ENCODE assay signal across 13 cellular contexts in the genomic region with DNA sequence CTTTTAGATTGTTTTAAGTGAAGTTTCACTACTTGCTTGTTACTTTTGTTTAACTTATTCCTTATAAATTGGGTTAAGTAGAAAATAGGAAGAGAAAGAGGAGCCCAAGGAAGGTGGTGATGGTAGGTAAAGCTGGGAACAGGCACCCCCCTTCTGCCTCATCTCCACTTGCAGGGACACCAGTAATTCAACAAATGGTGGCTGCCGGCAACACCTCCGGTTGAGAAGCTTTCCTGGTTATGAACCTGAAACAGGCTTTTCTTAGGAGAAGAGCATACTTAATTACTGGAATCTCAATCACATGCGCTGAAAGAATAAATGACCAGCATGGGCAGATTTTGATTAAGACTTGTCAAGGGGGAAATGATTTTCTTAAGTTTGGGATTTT.
DNase-seq lines count a peak whose midpoint lies in the region; ATAC-seq and TF ChIP-seq lines count a peak whose summit lies in the region.
"Had no signal": no experiment of that assay in that cellular context is flagged by ENCODE, and none has a peak within 500 bp of the region (broad histone marks: within the 10 kb centered on the region; RNA-seq: fewer than 3 reads in every experiment).

No MANE protein-coding gene starts in this region.

- H3K9me3 ChIP-seq in DOHH2 (ENCODE audit: control insufficient read depth, insufficient read depth, low read length) (no peaks in the 10 kb centered on the region), OCI-LY7 (ENCODE audit: low read length) (no peaks in the 10 kb centered on the region), mammary epithelial cell (replicated peaks; ENCODE audit: insufficient read depth, low read length) (no peaks in the 10 kb centered on the region), neuronal stem cell (replicated peaks in 1 of 2; ENCODE audit: control insufficient read depth in 2 of 2, insufficient read depth in 1 of 2, low read depth in 1 of 2, low read length in 2 of 2) (peaks cover 0 to 1% of the 10 kb centered on the region in 2 donors), WERI-Rb-1 (ENCODE audit: severe bottlenecking) (no peaks in the 10 kb centered on the region)

- in situ Hi-C loops in mammary epithelial cell (cut with MboI; ENCODE audit: low sequenced_read_pairs in 2 of 2), result loop anchor here in 1 of 2 donors (25.0 kb wide), 1 partner anchor 160 kb away; no protein-coding TSS in a partner anchor

- no peak overlapping the region for H2BK120ac ChIP-seq in neuronal stem cell (ENCODE audit: low read depth, low read length)

- dilution Hi-C loops in mammary epithelial cell (cut with HindIII; ENCODE audit: low sequenced_read_pairs), result loop anchor here (5.0 to 25.0 kb wide), 4 partner anchors 40 to 165 kb away; a partner anchor contains a TSS

- no peak for DNase-seq in OCI-LY7 (ENCODE audit: low spot score)
- DNase-seq in mammary epithelial cell, result no peak
- no peak for DNase-seq in neuronal stem cell (ENCODE audit: low spot score)
- no peak for DNase-seq in WERI-Rb-1
- no peak for DNase-seq in stimulated activated CD4-positive, alpha-beta T cell treated with anti-CD3 and anti-CD28 coated beads, Interleukin-4, amount 100 ng/mL, for 24 hours
- DNase-seq: central memory CD4-positive, alpha-beta T cell; EL; foreskin fibroblast; GOT3 had no signal

- no peak overlapping the region for H3K14ac ChIP-seq in neuronal stem cell (ENCODE audit: low read length)

- no peak for TF ChIP-seq CTCF in DOHH2 (IDR thresholded peaks at IDR 0.05; ENCODE audit: low read depth, low read length, poor library complexity, severe bottlenecking)
- no peak for TF ChIP-seq CTCF in OCI-LY7 (conservative IDR thresholded peaks at IDR 0.05; ENCODE audit: low read length)
- TF ChIP-seq CTCF in mammary epithelial cell (conservative IDR thresholded peaks at IDR 0.05 in 1 of 2, IDR thresholded peaks at IDR 0.05 in 1 of 2; ENCODE audit: extremely low read depth in 1 of 2, insufficient read depth in 1 of 2, low read depth in 1 of 2, low read length in 2 of 2), result no peak
- no peak for TF ChIP-seq CTCF in WERI-Rb-1 (IDR thresholded peaks at IDR 0.05; ENCODE audit: low read depth, low read length)

- peaks cover 26% of the 10 kb centered on the region for H3F3A ChIP-seq in DOHH2 (ENCODE audit: control insufficient read depth, insufficient read depth)

- no peak overlapping the region for H4K8ac ChIP-seq in neuronal stem cell (ENCODE audit: low read depth, low read length)

- H2AFZ ChIP-seq in OCI-LY7 (ENCODE audit: low read length), result peak overlapping the region; percentile 76; the same call in 1 of the 2 replicates
- H2AFZ ChIP-seq in mammary epithelial cell (ENCODE audit: low read depth, low read length), result no peak overlapping the region
- H2AFZ ChIP-seq in neuronal stem cell (ENCODE audit: low read length), result peak overlapping the region; percentile 70

- 100% methylated on average over 3 of the region's 3 CpGs for WGBS in mammary epithelial cell (ENCODE audit: low coverage, missing lambda C conversion rate)
- WGBS in neuronal stem cell (ENCODE audit: extremely low coverage in 2 of 2, insufficient read length in 2 of 2, insufficient replicate concordance in 1 of 2), 2 donors, result no CpG with 5 or more reads among the region's 3 CpGs

- H3K27me3 ChIP-seq in DOHH2 (ENCODE audit: control insufficient read depth, low read length) (no peaks in the 10 kb centered on the region), mammary epithelial cell (ENCODE audit: insufficient read depth, low read length) (no peaks in the 10 kb centered on the region), neuronal stem cell (ENCODE audit: control insufficient read depth in 3 of 3, insufficient read depth in 3 of 3, low read depth in 1 of 3, low read length in 3 of 3) (no peaks in the 10 kb centered on the region), WERI-Rb-1 (ENCODE audit: insufficient read depth, low read depth, severe bottlenecking) (no peaks in the 10 kb centered on the region)

- H2BK12ac ChIP-seq in neuronal stem cell (ENCODE audit: low read length), result no peak overlapping the region

- H3K9me2 ChIP-seq in DOHH2 (replicated peaks; ENCODE audit: control insufficient read depth, low read length) (no peaks in the 10 kb centered on the region), OCI-LY7 (ENCODE audit: insufficient read depth, low read length) (no peaks in the 10 kb centered on the region)

- H3K27ac ChIP-seq in DOHH2 (ENCODE audit: low read depth, low read length), result peak overlapping the region; percentile 68
- H3K27ac ChIP-seq in OCI-LY7 (ENCODE audit: low read depth, low read length, poor library complexity, severe bottlenecking), result no peak overlapping the region
- H3K27ac ChIP-seq in mammary epithelial cell (ENCODE audit: insufficient read depth, low read depth, low read length), result peak overlapping the region; percentile 91
- no peak overlapping the region for H3K27ac ChIP-seq in neuronal stem cell (replicated peaks; ENCODE audit: low read length)
- H3K27ac ChIP-seq in WERI-Rb-1, result no peak overlapping the region
- H3K27ac ChIP-seq: RWPE1 had no signal

- no peak overlapping the region for H2BK15ac ChIP-seq in neuronal stem cell (ENCODE audit: low read length)

- ATAC-seq in HG02763 (IDR thresholded peaks at IDR 0.05; ENCODE audit: unreplicated experiment), result no peak

- intact Hi-C loops in OCI-LY7 (cut with micrococcal nuclease; ENCODE audit: unreplicated experiment), result loop anchor here (5.0 kb wide), 3 partner anchors 75 to 170 kb away; no protein-coding TSS in a partner anchor
- intact Hi-C loops in mammary epithelial cell (cut with micrococcal nuclease), result no loop called here

- H3K4me1 ChIP-seq in DOHH2 (ENCODE audit: control insufficient read depth, low read length) (peaks cover 64% of the 10 kb centered on the region), OCI-LY7 (ENCODE audit: insufficient read depth, low read length, poor library complexity, severe bottlenecking) (peaks cover 56% of the 10 kb centered on the region), mammary epithelial cell (ENCODE audit: insufficient read depth, low read length) (peaks cover 33% of the 10 kb centered on the region), neuronal stem cell (ENCODE audit: control insufficient read depth in 2 of 2, insufficient read depth in 1 of 2, low read depth in 1 of 2, low read length in 2 of 2) (peaks cover 21 to 40% of the 10 kb centered on the region in 2 donors)

- no peak overlapping the region for H3K23ac ChIP-seq in neuronal stem cell (ENCODE audit: low read depth, low read length, poor library complexity)

- no peak overlapping the region for H3K9ac ChIP-seq in mammary epithelial cell (ENCODE audit: insufficient read depth, low read length)
- H3K9ac ChIP-seq in neuronal stem cell (ENCODE audit: low read depth, low read length, poor library complexity), result no peak overlapping the region

- H4K91ac ChIP-seq in neuronal stem cell (ENCODE audit: low read depth, low read length, poor library complexity), result no peak overlapping the region

- H3K4me3 ChIP-seq in DOHH2 (ENCODE audit: low read length) (peak overlapping the region; percentile 45), OCI-LY7 (ENCODE audit: low read depth, low read length, poor library complexity, severe bottlenecking) (no peak overlapping the region), mammary epithelial cell (replicated peaks in 1 of 3; ENCODE audit: insufficient read depth in 1 of 3, low read depth in 2 of 3, low read length in 3 of 3) (no peak overlapping the region), neuronal stem cell (ENCODE audit: low read length in 2 of 2) (no peak overlapping the region), WERI-Rb-1 (ENCODE audit: low read depth, low read length) (no peak overlapping the region)
- H3K4me3 ChIP-seq: lung had no signal

- BruUV-seq in OCI-LY7 (replicated peaks; lab: Mats Ljungman, UMichigan), result no TSS peak
- no TSS peak for BruUV-seq in mammary epithelial cell (replicated peaks; lab: Mats Ljungman, UMichigan)

- no peak overlapping the region for H3K4ac ChIP-seq in neuronal stem cell (ENCODE audit: low read length)

- H2BK5ac ChIP-seq in neuronal stem cell (ENCODE audit: low read length), result no peak overlapping the region

- H3K4me2 ChIP-seq in DOHH2 (ENCODE audit: low read length) (peak overlapping the region; percentile 54), OCI-LY7 (ENCODE audit: low read length) (peak overlapping the region; percentile 73), mammary epithelial cell (ENCODE audit: insufficient read depth, low read depth, low read length) (no peak overlapping the region), neuronal stem cell (ENCODE audit: insufficient read depth, low read length, poor library complexity, severe bottlenecking) (no peak overlapping the region)

- H3K79me2 ChIP-seq in DOHH2 (ENCODE audit: control insufficient read depth, low read length) (no peaks in the 10 kb centered on the region), OCI-LY7 (ENCODE audit: insufficient read depth, low read depth, low read length) (no peaks in the 10 kb centered on the region), mammary epithelial cell (ENCODE audit: insufficient read depth, low read length) (no peaks in the 10 kb centered on the region)

- H3K79me1 ChIP-seq in neuronal stem cell (ENCODE audit: low read depth, low read length), result no peaks in the 10 kb centered on the region

- H4K20me1 ChIP-seq in DOHH2 (ENCODE audit: control insufficient read depth, insufficient read depth, low read depth, low read length), result no peaks in the 10 kb centered on the region
- no peaks in the 10 kb centered on the region for H4K20me1 ChIP-seq in OCI-LY7 (ENCODE audit: insufficient read depth, low read length)
- no peaks in the 10 kb centered on the region for H4K20me1 ChIP-seq in mammary epithelial cell (ENCODE audit: insufficient read depth, low read length)

- H2AK5ac ChIP-seq in neuronal stem cell (ENCODE audit: low read depth, low read length), result no peak overlapping the region

- no peaks in the 10 kb centered on the region for H3K36me3 ChIP-seq in DOHH2 (ENCODE audit: control insufficient read depth, low read length)
- no peaks in the 10 kb centered on the region for H3K36me3 ChIP-seq in OCI-LY7 (ENCODE audit: insufficient read depth, low read length)
- no peaks in the 10 kb centered on the region for H3K36me3 ChIP-seq in mammary epithelial cell (ENCODE audit: insufficient read depth, low read length)
- H3K36me3 ChIP-seq in neuronal stem cell (replicated peaks in 1 of 2; ENCODE audit: control insufficient read depth in 2 of 2, insufficient read depth in 2 of 2, low read length in 2 of 2), result no peaks in the 10 kb centered on the region
- no peaks in the 10 kb centered on the region for H3K36me3 ChIP-seq in WERI-Rb-1

- CTCF ChIA-PET in OCI-LY7 (lab: Charles Lee; ENCODE audit: unreplicated experiment) (no interaction called here), mammary epithelial cell (lab: Charles Lee; ENCODE audit: low non-redundant PET) (no interaction called here)

- H3K18ac ChIP-seq in neuronal stem cell (ENCODE audit: low read length), result no peak overlapping the region

- POLR2A ChIA-PET in OCI-LY7 (lab: Charles Lee), result interaction anchor here (0.6 to 4.2 kb wide), 10 partner anchors 14 to 172 kb away, joined by 3 to 11 read pairs (median 4); no protein-coding TSS in a partner anchor

Comparison
In these comparisons a context has a peak if more than half of its experiments do, and no peak if none do; other contexts are left out.
1. H3K27ac ChIP-seq: peak in DOHH2 (single experiment) and mammary epithelial cell (single experiment); none in OCI-LY7 (single experiment), neuronal stem cell (single experiment) and WERI-Rb-1 (single experiment).
2. H3K4me2 ChIP-seq: peak in DOHH2 (single experiment) and OCI-LY7 (single experiment); none in mammary epithelial cell (single experiment) and neuronal stem cell (single experiment).